Comparison of ENCODE assay signal across 8 cellular contexts in the genomic region with DNA sequence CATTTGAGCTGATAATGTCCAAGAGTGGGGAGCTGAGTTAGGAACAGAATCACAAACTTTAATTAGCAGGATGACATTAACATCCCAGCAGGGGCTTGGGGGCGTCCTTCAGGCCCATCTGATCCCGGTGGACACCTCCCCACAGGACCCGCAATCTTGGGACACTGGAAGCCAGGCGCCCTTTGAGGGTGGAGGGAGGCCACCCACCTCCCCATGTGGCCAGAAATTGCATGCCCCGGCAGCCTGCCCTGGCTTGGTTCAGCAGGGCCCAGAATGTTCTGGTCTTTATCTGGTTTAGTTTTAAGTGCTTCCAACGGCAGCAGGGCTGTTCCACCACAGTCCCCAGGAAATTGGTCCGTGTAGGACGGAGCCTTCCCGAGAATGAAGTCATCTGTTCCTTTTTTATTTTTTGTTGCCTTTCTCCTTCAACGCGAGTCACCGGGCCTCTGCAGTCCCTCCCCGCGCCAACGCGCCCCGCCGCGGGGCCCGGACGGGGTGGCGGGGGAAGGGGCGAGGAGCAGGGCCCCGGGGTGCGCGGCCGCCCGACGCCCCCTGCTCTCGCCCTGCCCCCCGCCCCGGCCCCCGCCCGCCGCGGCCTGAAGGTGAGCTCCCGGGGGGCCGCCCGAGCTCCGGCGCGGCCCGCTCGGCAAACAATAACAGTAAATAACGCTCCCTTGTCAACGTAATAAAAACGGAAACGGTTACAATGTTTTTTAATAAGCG.
DNase-seq lines count a peak whose midpoint lies in the region; ATAC-seq and TF ChIP-seq lines count a peak whose summit lies in the region.

No MANE protein-coding gene starts in this region.

- DNase-seq in NCI-H146 (lab: John Stamatoyannopoulos, UW) (peak; percentile 26), NCI-H146 treated with DMSO at 0.1 percent for 48 hours (lab: John Stamatoyannopoulos, UW; ENCODE audit: unreplicated experiment) (no peak), NCI-H2227 (lab: John Stamatoyannopoulos, UW; ENCODE audit: unreplicated experiment) (peak; percentile 71), esophagus squamous epithelium (lab: John Stamatoyannopoulos, UW) (no peak)
- DNase-seq in activated CD8-positive, alpha-beta memory T cell treated with anti-CD3 and anti-CD28 coated beads, Interleukin-2, amount 50 U/mL, for 48 hours: peak; percentile 73

- H3K9ac ChIP-seq in mucosa of stomach (ENCODE audit: low read length): peak overlapping the region; percentile 83

- H3K36me3 Mint-ChIP-seq in stimulated activated naive CD8-positive, alpha-beta T cell treated with anti-CD3 and anti-CD28 coated beads, Interleukin-15, Interleukin-2, amounts not matched to agents 100 ng/mL and 50 ng/mL, for 24 hours (ENCODE audit: low read depth): peaks cover 8% of the 10 kb centered on the region

- intact Hi-C loops in esophagus squamous epithelium (cut with DNase I): no loop called here

- H3K27ac Mint-ChIP-seq in stimulated activated naive CD8-positive, alpha-beta T cell treated with anti-CD3 and anti-CD28 coated beads, Interleukin-15, Interleukin-2, amounts not matched to agents 100 ng/mL and 50 ng/mL, for 24 hours: peak overlapping the region; percentile 94

- 0 to 3% methylated on average over 22 to 28 of the region's 49 CpGs for WGBS in esophagus squamous epithelium, 2 donors

- peak in 1 of 4 donors; percentile 28 for TF ChIP-seq POLR2A in esophagus squamous epithelium (IDR thresholded peaks at IDR 0.05)

- H3K4me3 ChIP-seq in esophagus squamous epithelium (peak overlapping the region; percentile 63 to 77 (median 69)), mucosa of stomach (ENCODE audit: low read length) (peak overlapping the region; percentile 31)

- peak overlapping the region; percentile 95 to 99 (median 98) for H3K27ac ChIP-seq in esophagus squamous epithelium

- H3K27me3 Mint-ChIP-seq in stimulated activated naive CD8-positive, alpha-beta T cell treated with anti-CD3 and anti-CD28 coated beads, Interleukin-15, Interleukin-2, amounts not matched to agents 100 ng/mL and 50 ng/mL, for 24 hours: no peaks in the 10 kb centered on the region

- peak overlapping the region; percentile 77 for H3K4me3 Mint-ChIP-seq in stimulated activated naive CD8-positive, alpha-beta T cell treated with anti-CD3 and anti-CD28 coated beads, Interleukin-15, Interleukin-2, amounts not matched to agents 100 ng/mL and 50 ng/mL, for 24 hours

- peaks cover 11% of the 10 kb centered on the region for H3K9me3 Mint-ChIP-seq in stimulated activated naive CD8-positive, alpha-beta T cell treated with anti-CD3 and anti-CD28 coated beads, Interleukin-15, Interleukin-2, amounts not matched to agents 100 ng/mL and 50 ng/mL, for 24 hours

- H3K4me1 ChIP-seq in esophagus squamous epithelium (peaks cover 29 to 65% (median 34%) of the 10 kb centered on the region in 3 donors), mucosa of stomach (ENCODE audit: control insufficient read depth, insufficient read depth, low read length) (peaks cover 47% of the 10 kb centered on the region)

- H3K9me3 ChIP-seq in esophagus squamous epithelium: no peaks in the 10 kb centered on the region
- no peaks in the 10 kb centered on the region for H3K9me3 ChIP-seq in mucosa of stomach (ENCODE audit: control insufficient read depth, low read length)

- TF ChIP-seq CTCF in esophagus squamous epithelium (IDR thresholded peaks at IDR 0.05): no peak

- H3K4me1 Mint-ChIP-seq in stimulated activated naive CD8-positive, alpha-beta T cell treated with anti-CD3 and anti-CD28 coated beads, Interleukin-15, Interleukin-2, amounts not matched to agents 100 ng/mL and 50 ng/mL, for 24 hours (ENCODE audit: low read depth): peaks cover 33% of the 10 kb centered on the region

- ATAC-seq in HG02798 (IDR thresholded peaks at IDR 0.05; ENCODE audit: poor library complexity, unreplicated experiment): peak; percentile 12

- H3K36me3 ChIP-seq in esophagus squamous epithelium (no peaks in the 10 kb centered on the region), mucosa of stomach (ENCODE audit: control insufficient read depth, insufficient read depth, low read length) (no peaks in the 10 kb centered on the region)

- no peaks in the 10 kb centered on the region for H3K27me3 ChIP-seq in esophagus squamous epithelium
- H3K27me3 ChIP-seq in mucosa of stomach (ENCODE audit: control insufficient read depth, insufficient read depth, low read length): no peaks in the 10 kb centered on the region

Comparison
In these comparisons a context has a peak if more than half of its experiments do, and no peak if none do; other contexts are left out.
1. DNase-seq: peak in NCI-H146 (single experiment), NCI-H2227 (single experiment) and activated CD8-positive, alpha-beta memory T cell treated with anti-CD3 and anti-CD28 coated beads, Interleukin-2, amount 50 U/mL, for 48 hours (single experiment); none in NCI-H146 treated with DMSO at 0.1 percent for 48 hours (single experiment) and esophagus squamous epithelium (single experiment).